Comparison of ENCODE assay signal across 26 cellular contexts in genomic region chr11:10982695-10983492, GRCh38.
DNase-seq lines count a peak whose midpoint lies in the region; ATAC-seq, FAIRE-seq and TF ChIP-seq lines count a peak whose summit lies in the region.
"Had no signal": no experiment of that assay in that cellular context is flagged by ENCODE, and none has a peak within 500 bp of the region (broad histone marks: within the 10 kb centered on the region; RNA-seq: fewer than 3 reads in every experiment).

No MANE protein-coding gene starts in this region.

- H3K36me3 ChIP-seq in MG63 (no peaks in the 10 kb centered on the region), pancreas (no peaks in the 10 kb centered on the region)

- DNase-seq in NCI-H1417 (lab: John Stamatoyannopoulos, UW): peak in 2 of 3 experiments; percentile 10 to 17
- DNase-seq in NCI-H1417 treated with DMSO at 0.1 percent for 48 hours (lab: John Stamatoyannopoulos, UW): no peak
- DNase-seq in MG63: peak; percentile 31
- no peak for DNase-seq in activated B cell treated with CpG ODN at 0.5 μM for 24 hours
- peak; percentile 62 for DNase-seq in kidney tubule cell (ENCODE audit: low spot score)
- DNase-seq in activated naive CD8-positive, alpha-beta T cell treated with anti-CD3 and anti-CD28 coated beads for 36 hours: no peak
- DNase-seq in pancreas: no peak
- no peak for DNase-seq in middle frontal gyrus (ENCODE audit: extremely low spot score, low spot score)
- DNase-seq: activated CD4-positive, alpha-beta T cell treated with anti-CD3 and anti-CD28 coated beads for 1 hour; DMS153; endodermal cell; mesenchymal stem cell; natural killer cell; NCI-H2081 treated with DMSO at 0.1 percent for 48 hours; NCI-H526 treated with DMSO at 0.1 percent for 48 hours; posterior cingulate gyrus; stimulated activated CD4-positive, alpha-beta T cell treated with anti-CD3 and anti-CD28 coated beads, Interleukin-2, amount 100 ng/mL, for 24 hours; T-helper 2 cell had no signal

- H3K27me3 ChIP-seq in MG63 (no peaks in the 10 kb centered on the region), pancreas (no peaks in the 10 kb centered on the region)
- H3K27me3 ChIP-seq: hepatocyte had no signal

- no peaks in the 10 kb centered on the region for H3K27me3 Mint-ChIP-seq in activated B cell treated with CpG ODN at 0.5 μM for 24 hours
- H3K27me3 Mint-ChIP-seq in activated naive CD8-positive, alpha-beta T cell treated with anti-CD3 and anti-CD28 coated beads for 36 hours: peaks cover 4% of the 10 kb centered on the region

- TF ChIP-seq CTCF in activated B cell treated with CpG ODN at 0.5 μM for 24 hours (IDR thresholded peaks at IDR 0.05): no peak
- no peak for TF ChIP-seq CTCF in pancreas (IDR thresholded peaks at IDR 0.05)

- H3K4me3 Mint-ChIP-seq in activated B cell treated with CpG ODN at 0.5 μM for 24 hours: no peak overlapping the region
- no peak overlapping the region for H3K4me3 Mint-ChIP-seq in activated naive CD8-positive, alpha-beta T cell treated with anti-CD3 and anti-CD28 coated beads for 36 hours
- H3K4me3 Mint-ChIP-seq: activated naive CD8-positive, alpha-beta T cell; activated T-helper 1 cell treated with anti-CD3 and anti-CD28 coated beads, Interleukin-12 subunit alpha, Interleukin-12 subunit beta, Interleukin-2, Interleukin-4 antibody, amounts not matched to agents 30 ng/mL and 10 ng/mL and 1 ng/mL, durations not matched to agents 14 hours and 24 hours and 36 hours; endodermal cell; natural killer cell had no signal

- no peak overlapping the region for H3K27ac ChIP-seq in pancreas
- H3K27ac ChIP-seq: 22Rv1, C4-2B, hepatocyte, HL-60 had no signal

- intact Hi-C loops in activated B cell treated with CpG ODN at 0.5 μM for 24 hours (cut with micrococcal nuclease) (no loop called here), pancreas (cut with DNase I) (no loop called here)

- H3K4me1 ChIP-seq in pancreas: no peaks in the 10 kb centered on the region

- no peak for FAIRE-seq in pancreas (lab: Jason Lieb, UNC)
- FAIRE-seq: colon, islet of Langerhans had no signal

- peaks cover 3% of the 10 kb centered on the region for H3K36me3 Mint-ChIP-seq in activated B cell treated with CpG ODN at 0.5 μM for 24 hours (ENCODE audit: low read depth)
- H3K36me3 Mint-ChIP-seq in activated naive CD8-positive, alpha-beta T cell treated with anti-CD3 and anti-CD28 coated beads for 36 hours: no peaks in the 10 kb centered on the region
- H3K36me3 Mint-ChIP-seq: activated naive CD8-positive, alpha-beta T cell; natural killer cell had no signal

- ATAC-seq in activated B cell treated with CpG ODN at 0.5 μM for 24 hours (ENCODE audit: low read depth) (no peak), pancreas (no peak)
- ATAC-seq: natural killer cell had no signal

- H3K9me3 ChIP-seq in MG63 (no peaks in the 10 kb centered on the region), pancreas (no peaks in the 10 kb centered on the region)

- WGBS in pancreas, 2 donors: 64 to 66% methylated on average over 6 of the region's 6 CpGs

- H3K4me1 Mint-ChIP-seq in activated B cell treated with CpG ODN at 0.5 μM for 24 hours: peaks cover 53% of the 10 kb centered on the region
- H3K4me1 Mint-ChIP-seq in activated naive CD8-positive, alpha-beta T cell treated with anti-CD3 and anti-CD28 coated beads for 36 hours: no peaks in the 10 kb centered on the region
- H3K4me1 Mint-ChIP-seq: endodermal cell had no signal

- H3K27ac Mint-ChIP-seq in activated B cell treated with CpG ODN at 0.5 μM for 24 hours: peak overlapping the region; percentile 8
- H3K27ac Mint-ChIP-seq in activated naive CD8-positive, alpha-beta T cell treated with anti-CD3 and anti-CD28 coated beads for 36 hours: no peak overlapping the region
- H3K27ac Mint-ChIP-seq: activated naive CD8-positive, alpha-beta T cell; activated T-helper 1 cell treated with anti-CD3 and anti-CD28 coated beads, Interleukin-12 subunit alpha, Interleukin-12 subunit beta, Interleukin-2, Interleukin-4 antibody, amounts not matched to agents 30 ng/mL and 10 ng/mL and 1 ng/mL, durations not matched to agents 14 hours and 24 hours and 36 hours; endodermal cell; natural killer cell had no signal

- POLR2A ChIA-PET in activated B cell treated with CpG ODN at 0.5 μM for 24 hours (lab: Charles Lee): no interaction called here

- peaks cover 12% of the 10 kb centered on the region for H3K9me3 Mint-ChIP-seq in activated B cell treated with CpG ODN at 0.5 μM for 24 hours
- H3K9me3 Mint-ChIP-seq in activated naive CD8-positive, alpha-beta T cell treated with anti-CD3 and anti-CD28 coated beads for 36 hours: no peaks in the 10 kb centered on the region
- H3K9me3 Mint-ChIP-seq: activated T-helper 1 cell treated with anti-CD3 and anti-CD28 coated beads, Interleukin-12 subunit alpha, Interleukin-12 subunit beta, Interleukin-2, Interleukin-4 antibody, amounts not matched to agents 30 ng/mL and 10 ng/mL and 1 ng/mL, durations not matched to agents 14 hours and 24 hours and 36 hours; endodermal cell; natural killer cell had no signal

- H3K4me3 ChIP-seq in MG63 (no peak overlapping the region), pancreas (no peak overlapping the region)
- H3K4me3 ChIP-seq: hepatocyte had no signal

- CTCF ChIA-PET in activated B cell treated with CpG ODN at 0.5 μM for 24 hours (lab: Charles Lee): interaction anchor here (2.9 kb wide), 1 partner anchor 38 kb away, joined by 9 read pairs; no protein-coding TSS in a partner anchor

Comparison
In these comparisons a context has a peak if more than half of its experiments do, and no peak if none do; other contexts are left out.
1. DNase-seq: peak in NCI-H1417 (2 of 3), MG63 (single experiment) and kidney tubule cell (single experiment); none in NCI-H1417 treated with DMSO at 0.1 percent for 48 hours (single experiment), activated B cell treated with CpG ODN at 0.5 μM for 24 hours (single experiment), activated naive CD8-positive, alpha-beta T cell treated with anti-CD3 and anti-CD28 coated beads for 36 hours (single experiment), pancreas (0 of 6) and middle frontal gyrus (single experiment).